8 cellular contexts compared by ENCODE assay signal in genomic region chr14:104794641-104795467, GRCh38. TPM values are rescaled to one million over a fixed set of nuclear protein-coding genes. Genes with fewer than 3 reads are reported as not detected.
DNase-seq lines count a peak whose midpoint lies in the region; ATAC-seq, FAIRE-seq and TF ChIP-seq lines count a peak whose summit lies in the region.

No MANE protein-coding gene starts in this region.

- POLR2A ChIA-PET in GM12878 (lab: Charles Lee), result no interaction called here

- CTCF ChIA-PET in GM12878 (lab: Yijun Ruan, JAX), result interaction anchor here (0.8 to 1.4 kb wide), 5 partner anchors 24 to 137 kb away, joined by 3 to 4 read pairs (median 3); partner anchors contain the start of gene SIVA1

- H3K36me3 ChIP-seq in BE2C (peaks cover 21% of the 10 kb centered on the region), GM12878 (ENCODE audit: control insufficient read depth in 2 of 2, insufficient read depth in 2 of 2, low read length in 1 of 2) (peaks cover 0 to 3% of the 10 kb centered on the region in 2 experiments; a peak in 2 of 4 replicates), kidney (ENCODE audit: control insufficient read depth in 1 of 2, insufficient read depth in 2 of 2, low read length in 2 of 2) (no peaks in the 10 kb centered on the region)

- H2AFZ ChIP-seq in GM12878 (ENCODE audit: control insufficient read depth, low read depth, low read length), result no peak overlapping the region; the same call in 1 of the 2 replicates

- peak overlapping the region; percentile 98 for H3K4me2 ChIP-seq in GM12878 (ENCODE audit: control insufficient read depth, insufficient read depth)

- no peak for TF ChIP-seq CTCF in BE2C (IDR thresholded peaks at IDR 0.05; ENCODE audit: low read depth, low read length)
- peak; percentile 8; the same call in 1 of the 2 replicates for TF ChIP-seq CTCF in LNCaP clone FGC (IDR thresholded peaks at IDR 0.05; ENCODE audit: control insufficient read depth, extremely low read depth, insufficient read depth)
- TF ChIP-seq CTCF in GM12878 (IDR thresholded peaks at IDR 0.05 in 2 of 3, conservative IDR thresholded peaks at IDR 0.05 in 1 of 3; ENCODE audit: control insufficient read depth in 2 of 3, extremely low read depth in 1 of 3, insufficient read depth in 1 of 3, low read depth in 3 of 3, low read length in 3 of 3), result no peak
- no peak for TF ChIP-seq CTCF in kidney (IDR thresholded peaks at IDR 0.05; ENCODE audit: borderline replicate concordance, extremely low read depth, insufficient read depth)

- no peak for TF ChIP-seq EP300 in GM12878 (IDR thresholded peaks at IDR 0.05; ENCODE audit: borderline replicate concordance in 1 of 2, control insufficient read depth in 1 of 2, low read depth in 2 of 2, low read length in 2 of 2)

- no peak for TF ChIP-seq POLR2A in GM12878 (IDR thresholded peaks at IDR 0.05; ENCODE audit: low read depth, low read length)

- no peaks in the 10 kb centered on the region; the same call in 1 of the 2 replicates for H4K20me1 ChIP-seq in GM12878 (ENCODE audit: control insufficient read depth, insufficient read depth)

- H3K27ac ChIP-seq in GM12878 (ENCODE audit: control insufficient read depth, insufficient read depth) (peak overlapping the region; percentile 47), kidney (ENCODE audit: low read depth in 2 of 2, low read length in 2 of 2) (peak overlapping the region in 1 of 2 donors; percentile 9)

- H3K79me2 ChIP-seq in GM12878 (ENCODE audit: control insufficient read depth, insufficient read depth, low read length), result peaks cover 26% of the 10 kb centered on the region

- RAD21 ChIA-PET in GM12878 (lab: Charles Lee; ENCODE audit: unreplicated experiment), result no interaction called here

- ATAC-seq in GM12878, result peak; percentile 49
- ATAC-seq in stimulated activated naive CD8-positive, alpha-beta T cell treated with anti-CD3 and anti-CD28 coated beads, Interleukin-15, Interleukin-2, amounts not matched to agents 100 U/mL and 50 U/mL, for 24 hours, result peak; percentile 37
- ATAC-seq in GM19023 (IDR thresholded peaks at IDR 0.05; ENCODE audit: unreplicated experiment), result no peak

- in situ Hi-C loops in GM12878 (cut with MboI), result no loop called here

- 3% methylated on average over 68 of the region's 77 CpGs for WGBS in GM12878 (ENCODE audit: insufficient coverage, insufficient replicate concordance, low lambda C conversion rate, missing lambda C conversion rate)

- H3K4me1 ChIP-seq in BE2C (peaks cover 20% of the 10 kb centered on the region), GM12878 (ENCODE audit: control insufficient read depth, insufficient read depth, low read length) (peaks cover 19% of the 10 kb centered on the region), kidney (ENCODE audit: control insufficient read depth in 1 of 2, insufficient read depth in 1 of 2, low read depth in 1 of 2, low read length in 2 of 2) (peaks cover 3 to 31% of the 10 kb centered on the region in 2 donors)

- no peaks in the 10 kb centered on the region for H3K27me3 ChIP-seq in BE2C
- peaks cover 0 to 3% of the 10 kb centered on the region in 2 experiments; a peak in 1 of 4 replicates for H3K27me3 ChIP-seq in GM12878 (replicated peaks in 1 of 2; ENCODE audit: control insufficient read depth in 2 of 2, insufficient read depth in 2 of 2, low read length in 1 of 2)

- peak overlapping the region; percentile 87 for H3K9ac ChIP-seq in GM12878 (ENCODE audit: control insufficient read depth, insufficient read depth, low read length)
- peak overlapping the region; percentile 56 to 76 for H3K9ac ChIP-seq in kidney (ENCODE audit: low read length in 2 of 2)

- TF ChIP-seq RAD21 in GM12878 (IDR thresholded peaks at IDR 0.05; ENCODE audit: insufficient read depth, low read depth, low read length), result no peak

- BruUV-seq in GM12878 (replicated peaks; lab: Mats Ljungman, UMichigan), result no TSS peak

- H3K9me3 ChIP-seq in BE2C, result no peaks in the 10 kb centered on the region
- no peaks in the 10 kb centered on the region for H3K9me3 ChIP-seq in GM12878 (replicated peaks; ENCODE audit: control insufficient read depth, insufficient read depth, low read length)
- no peaks in the 10 kb centered on the region for H3K9me3 ChIP-seq in kidney (ENCODE audit: control insufficient read depth in 1 of 2, low read length in 2 of 2)

- FAIRE-seq in GM12878 (lab: Jason Lieb, UNC) (no peak), kidney (lab: Jason Lieb, UNC) (no peak)

- peak overlapping the region; percentile 77 for H3K4me3 ChIP-seq in BE2C (ENCODE audit: low read depth, low read length)
- peak overlapping the region; percentile 90 for H3K4me3 ChIP-seq in LNCaP clone FGC (ENCODE audit: low read depth, low read length)
- H3K4me3 ChIP-seq in GM12878, result peak overlapping the region; percentile 68
- H3K4me3 ChIP-seq in kidney (ENCODE audit: low read length in 2 of 2), result peak overlapping the region; percentile 62 to 64

- SMC1A ChIA-PET in GM12878 (lab: Charles Lee; ENCODE audit: uncharacterized antibody, unreplicated experiment), result no interaction called here

- DNase-seq in BE2C, result no peak
- DNase-seq in GM19238 (ENCODE audit: insufficient read length, low spot score), result peak; percentile 71
- DNase-seq in LNCaP clone FGC (ENCODE audit: low read depth), result no peak
- DNase-seq in GM12878 (ENCODE audit: low read depth, low spot score), result no peak
- no peak for DNase-seq in kidney
- DNase-seq in stimulated activated naive CD8-positive, alpha-beta T cell treated with anti-CD3 and anti-CD28 coated beads, Interleukin-15, Interleukin-2, amounts not matched to agents 100 U/mL and 50 U/mL, for 24 hours, result peak; percentile 44
- DNase-seq in NCI-H1694 (lab: John Stamatoyannopoulos, UW), result no peak

- intact Hi-C loops in GM12878 (cut with micrococcal nuclease; ENCODE audit: unreplicated experiment) (no loop called here), kidney (cut with DNase I) (no loop called here)

RNA-seq across cellular contexts. Expression of gene AKT1, which starts 0.7 kb away (rescaled TPM):
- polyA plus RNA-seq in BE2C (2012; ENCODE audit: insufficient read depth, insufficient read length, low read depth), result 185 TPM
- total RNA-seq in GM12878 (2013; cell fraction: nucleolus; rRNA removed), result 49.2 and 56.5 TPM in 2 replicates
- total RNA-seq in GM12878 (2014; rRNA removed), result 70.8 and 83.6 TPM in 2 replicates
- 55.9 and 62.4 TPM in 2 replicates for total RNA-seq in GM12878 (2014; rRNA removed; fragmentation: Illumina TruSeq; extraction: Trizol)
- 102 and 110 TPM in 2 replicates for total RNA-seq in GM12878 (2021)
- polyA plus RNA-seq in GM12878 (2011; ENCODE audit: low read depth), result 19.1 TPM
- polyA plus RNA-seq in GM12878 (2011; rRNA removed), result 44.8 and 70.3 TPM in 2 replicates
- polyA plus RNA-seq in GM12878 (2011; cell fraction: cytosol; rRNA removed), result 99.2 and 131 TPM in 2 replicates
- 234 and 307 TPM in 2 replicates for polyA plus RNA-seq in GM12878 (2011; cell fraction: nucleus; rRNA removed)
- polyA plus RNA-seq in GM12878 (2012), result 50.8 and 57.6 TPM in 2 replicates
- polyA plus RNA-seq in GM12878 (2014; fragmentation: Illumina TruSeq; extraction: Trizol), result 19.3 and 55.4 TPM in 2 replicates
- 1 to 10 TPM in 1 of 2 experiments, under 1 TPM in 1; 0.63 to 1.4 TPM for polyA plus RNA-seq in GM12878 (2014; fragmentation: Nextera tagmentation; extraction: Ambion mirVana)
- 92.3 and 101 TPM in 2 replicates for polyA plus RNA-seq in GM12878 (2014; rRNA removed)
- 1 to 10 TPM; 9.0 to 9.2 TPM for polyA plus RNA-seq in GM12878 (2016; fragmentation: Nextera tagmentation; extraction: Ambion mirVana)
- 64.3 and 96.2 TPM in 2 replicates for polyA minus RNA-seq in GM12878 (2011; rRNA and poly(A)+ RNA removed)
- 42.0 and 48.6 TPM in 2 replicates for polyA minus RNA-seq in GM12878 (2011; cell fraction: cytosol; rRNA and poly(A)+ RNA removed)
- polyA minus RNA-seq in GM12878 (2011; cell fraction: nucleus; rRNA and poly(A)+ RNA removed), result 23.0 and 34.0 TPM in 2 replicates
- 125 TPM for total RNA-seq in kidney
- polyA plus RNA-seq in kidney (ENCODE audit: insufficient read depth, low read depth, low replicate concordance), result 70.6 TPM

RNA-seq across cellular contexts. Expression of gene ZBTB42, which starts 6.0 kb away (rescaled TPM):
- 3.3 TPM for polyA plus RNA-seq in BE2C (2012; ENCODE audit: insufficient read depth, insufficient read length, low read depth)
- 1.8 and 3.7 TPM in 2 replicates for total RNA-seq in GM12878 (2013; cell fraction: nucleolus; rRNA removed)
- total RNA-seq in GM12878 (2014; rRNA removed) (0.33 and 0.68 TPM in 2 replicates), GM12878 (2014; rRNA removed; fragmentation: Illumina TruSeq; extraction: Trizol) (0.46 and 0.54 TPM in 2 replicates), GM12878 (2021) (1.2 and 1.3 TPM in 2 replicates), kidney (10.0 TPM)
- 0.07 TPM for polyA plus RNA-seq in GM12878 (2011; ENCODE audit: low read depth)
- polyA plus RNA-seq in GM12878 (2011; rRNA removed) (0.10 and 0.22 TPM in 2 replicates), GM12878 (2014; fragmentation: Illumina TruSeq; extraction: Trizol) (0.13 TPM in 1 of 2 replicates, not detected in the other), GM12878 (2014; fragmentation: Nextera tagmentation; extraction: Ambion mirVana) (under 1 TPM in 1 of 2 experiments, not detected in 1; 0.05 TPM), GM12878 (2014; rRNA removed) (0.51 and 0.94 TPM in 2 replicates), GM12878 (2016; fragmentation: Nextera tagmentation; extraction: Ambion mirVana) (under 1 TPM in 1 of 2 experiments, not detected in 1; 0.23 TPM), kidney (ENCODE audit: insufficient read depth, low read depth, low replicate concordance) (3.9 TPM)
- polyA plus RNA-seq in GM12878 (2011; cell fraction: cytosol; rRNA removed), result 0.36 and 0.38 TPM in 2 replicates
- 0.61 and 0.97 TPM in 2 replicates for polyA plus RNA-seq in GM12878 (2011; cell fraction: nucleus; rRNA removed)
- polyA plus RNA-seq in GM12878 (2012), result 0.27 and 0.28 TPM in 2 replicates
- 0.44 and 1.7 TPM in 2 replicates for polyA minus RNA-seq in GM12878 (2011; rRNA and poly(A)+ RNA removed)
- 0.53 TPM in 1 of 2 replicates, not detected in the other for polyA minus RNA-seq in GM12878 (2011; cell fraction: cytosol; rRNA and poly(A)+ RNA removed)
- polyA minus RNA-seq in GM12878 (2011; cell fraction: nucleus; rRNA and poly(A)+ RNA removed), result 2.9 and 3.4 TPM in 2 replicates

RNA-seq across cellular contexts. Expression of gene SIVA1, which starts 41.9 kb away (rescaled TPM):
- polyA plus RNA-seq in BE2C (2012; ENCODE audit: insufficient read depth, insufficient read length, low read depth), result 407 TPM
- total RNA-seq in GM12878 (2013; cell fraction: nucleolus; rRNA removed), result 37.5 and 51.8 TPM in 2 replicates
- 182 and 197 TPM in 2 replicates for total RNA-seq in GM12878 (2014; rRNA removed)
- total RNA-seq in GM12878 (2014; rRNA removed; fragmentation: Illumina TruSeq; extraction: Trizol), result 18.8 and 26.6 TPM in 2 replicates
- 128 and 137 TPM in 2 replicates for total RNA-seq in GM12878 (2021)
- polyA plus RNA-seq in GM12878 (2011; ENCODE audit: low read depth), result 32.1 TPM
- 29.6 and 75.5 TPM in 2 replicates for polyA plus RNA-seq in GM12878 (2011; rRNA removed)
- polyA plus RNA-seq in GM12878 (2011; cell fraction: cytosol; rRNA removed), result 159 and 299 TPM in 2 replicates
- polyA plus RNA-seq in GM12878 (2011; cell fraction: nucleus; rRNA removed), result 166 and 180 TPM in 2 replicates
- polyA plus RNA-seq in GM12878 (2012), result 63.7 and 67.4 TPM in 2 replicates
- polyA plus RNA-seq in GM12878 (2014; fragmentation: Illumina TruSeq; extraction: Trizol), result 4.0 and 7.6 TPM in 2 replicates
- 10 to 100 TPM in 1 of 2 experiments, 1 to 10 TPM in 1; 4.6 to 30.6 TPM for polyA plus RNA-seq in GM12878 (2014; fragmentation: Nextera tagmentation; extraction: Ambion mirVana)
- polyA plus RNA-seq in GM12878 (2014; rRNA removed), result 173 and 207 TPM in 2 replicates
- polyA plus RNA-seq in GM12878 (2016; fragmentation: Nextera tagmentation; extraction: Ambion mirVana), result 100 to 1,000 TPM; 270 to 282 TPM
- 23.3 and 46.5 TPM in 2 replicates for polyA minus RNA-seq in GM12878 (2011; rRNA and poly(A)+ RNA removed)
- 29.1 and 29.4 TPM in 2 replicates for polyA minus RNA-seq in GM12878 (2011; cell fraction: cytosol; rRNA and poly(A)+ RNA removed)
- polyA minus RNA-seq in GM12878 (2011; cell fraction: nucleus; rRNA and poly(A)+ RNA removed), result 18.7 and 28.8 TPM in 2 replicates
- 65.7 TPM for total RNA-seq in kidney
- polyA plus RNA-seq in kidney (ENCODE audit: insufficient read depth, low read depth, low replicate concordance), result 124 TPM

Comparison
In these comparisons a context has a peak if more than half of its experiments do, and no peak if none do; other contexts are left out.
1. DNase-seq: peak in GM19238 (single experiment) and stimulated activated naive CD8-positive, alpha-beta T cell treated with anti-CD3 and anti-CD28 coated beads, Interleukin-15, Interleukin-2, amounts not matched to agents 100 U/mL and 50 U/mL, for 24 hours (single experiment); none in BE2C (single experiment), LNCaP clone FGC (single experiment), GM12878 (single experiment), kidney (single experiment) and NCI-H1694 (single experiment).
2. Peak in every context shown above with its lines, with median percentiles within 50 percentile points of each other: H3K4me3 ChIP-seq.